20 cellular contexts compared by ENCODE assay signal in the genomic region with DNA sequence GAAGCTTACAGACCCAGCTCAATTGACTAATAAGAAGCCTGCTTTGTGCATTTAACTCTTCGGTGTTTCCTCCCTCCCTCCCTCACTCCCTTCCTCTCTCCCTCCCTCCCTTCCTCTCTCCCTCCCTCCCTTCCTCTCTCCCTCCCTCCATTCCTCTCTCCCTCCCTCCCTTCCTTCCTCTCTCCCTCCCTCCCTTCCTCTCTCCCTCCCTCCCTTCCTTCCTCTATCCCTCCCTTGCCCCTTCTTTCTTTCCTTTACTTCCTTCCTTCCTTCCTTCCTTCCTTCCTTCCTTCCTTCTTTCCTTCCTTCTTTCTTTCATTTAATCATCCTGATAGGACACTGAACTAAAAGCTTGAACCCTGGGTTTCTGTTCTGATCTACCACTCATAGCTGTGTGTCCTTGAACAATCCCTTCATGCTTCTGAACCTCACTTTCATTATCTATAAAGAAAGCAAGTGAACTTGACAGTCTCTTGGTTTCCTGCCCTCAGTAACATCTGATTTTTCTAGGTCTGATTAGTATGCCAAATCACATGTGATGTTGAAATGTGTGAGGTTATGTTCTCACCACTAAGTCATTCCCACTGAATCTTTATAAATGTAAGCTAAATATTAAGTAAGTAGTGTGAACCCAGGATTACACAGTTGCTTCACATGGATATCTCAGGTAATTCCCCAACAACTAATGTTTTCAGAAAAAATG.
DNase-seq lines count a peak whose midpoint lies in the region; ATAC-seq and TF ChIP-seq lines count a peak whose summit lies in the region.
"Had no signal": no experiment of that assay in that cellular context is flagged by ENCODE, and none has a peak within 500 bp of the region (broad histone marks: within the 10 kb centered on the region; RNA-seq: fewer than 3 reads in every experiment).

No MANE protein-coding gene starts in this region.

- intact Hi-C loops in left ventricle myocardium superior (cut with micrococcal nuclease) = loop anchor here (5.0 kb wide), 1 partner anchor 182 kb away; no protein-coding TSS in a partner anchor
- intact Hi-C loops in cardiac septum (cut with DNase I) = loop anchor here (5.0 kb wide), 1 partner anchor 132 kb away; a partner anchor contains a TSS

- ATAC-seq in left ventricle myocardium superior = peak; percentile 47
- peak; percentile 39 for ATAC-seq in HG03139 (IDR thresholded peaks at IDR 0.05; ENCODE audit: unreplicated experiment)
- no peak for ATAC-seq in GM18858 (IDR thresholded peaks at IDR 0.05; ENCODE audit: unreplicated experiment)
- ATAC-seq: esophagus mucosa, left lung had no signal

- DNase-seq in left ventricle myocardium superior = no peak
- DNase-seq in cardiac septum (ENCODE audit: low spot score) = no peak
- peak; percentile 30 for DNase-seq in epithelial cell of esophagus (ENCODE audit: low read depth)
- no peak for DNase-seq in activated effector memory CD4-positive, alpha-beta T cell treated with anti-CD3 and anti-CD28 coated beads, Interleukin-2, amount 50 U/mL, for 16 hours
- DNase-seq in stimulated activated CD4-positive, alpha-beta T cell treated with anti-CD3 and anti-CD28 coated beads, Interleukin-12 subunit alpha, Interleukin-12 subunit beta, amount 100 ng/mL, for 4 hours = no peak
- no peak for DNase-seq in activated CD4-positive, alpha-beta T cell treated with anti-CD3 and anti-CD28 coated beads for 4 hours
- DNase-seq: activated CD4-positive, alpha-beta memory T cell treated with anti-CD3 and anti-CD28 coated beads, Interleukin-2, amount 10 ng/mL, durations not matched to agents 7 days and 5 days; adrenal gland; CD4-positive, alpha-beta T cell; GM23248; left lung; naive B cell; NCI-H187 treated with DMSO at 0.1 percent for 48 hours; NCI-H526 treated with DMSO at 0.1 percent for 48 hours; Peyer's patch; stimulated activated CD8-positive, alpha-beta memory T cell treated with anti-CD3 and anti-CD28 coated beads, Interleukin-4, amount 100 ng/mL, for 48 hours; thyroid gland had no signal

- no peak overlapping the region for H3K4me3 ChIP-seq in epithelial cell of esophagus (ENCODE audit: low read length)
- H3K4me3 ChIP-seq: adrenal gland, GM23248, left lung, Peyer's patch, thyroid gland had no signal

- no peak for TF ChIP-seq CTCF in epithelial cell of esophagus (IDR thresholded peaks at IDR 0.05; ENCODE audit: insufficient read depth, low read depth, low read length, missing control alignments)
